ENCODE assay signal across 17 cellular contexts in the genomic region with DNA sequence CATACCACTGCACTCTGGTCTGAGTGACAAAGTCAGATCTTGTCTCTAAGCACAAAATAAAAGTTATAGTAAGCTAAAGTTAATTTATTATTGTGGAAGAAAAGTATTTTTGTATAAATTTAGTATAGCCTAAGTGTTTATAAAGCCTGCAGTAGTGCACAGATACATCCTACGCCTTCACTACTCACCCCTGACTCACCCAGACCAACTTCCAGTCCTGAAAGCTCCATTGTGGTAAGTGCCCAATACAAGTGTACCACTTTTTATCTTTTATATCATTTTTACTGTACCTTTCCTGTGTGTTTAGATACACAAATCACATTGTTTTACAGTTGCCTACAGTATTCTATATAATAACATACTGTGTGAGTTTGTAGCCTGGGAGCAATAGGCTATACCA. TPM values are rescaled to one million over a fixed set of nuclear protein-coding genes. Genes with fewer than 3 reads are reported as not detected.
A peak's percentile ranks its signal among the peaks of the same experiment; 100 is the strongest.
DNase-seq lines count a peak whose midpoint lies in the region; FAIRE-seq and TF ChIP-seq lines count a peak whose summit lies in the region.
"Had no signal": no experiment of that assay in that cellular context is flagged by ENCODE, and none has a peak within 500 bp of the region (broad histone marks: within the 10 kb centered on the region; RNA-seq: fewer than 3 reads in every experiment).

No MANE protein-coding gene starts in this region.

- no peak for FAIRE-seq in bronchial epithelial cell (lab: Jason Lieb, UNC)
- FAIRE-seq: A549, endometrium had no signal

- H3K27me3 Mint-ChIP-seq in activated CD4-positive, alpha-beta T cell treated with anti-CD3 and anti-CD28 coated beads, Interleukin-2, amount 10 ng/mL, durations not matched to agents 24 days and 14 days, result no peaks in the 10 kb centered on the region
- no peaks in the 10 kb centered on the region for H3K27me3 Mint-ChIP-seq in endothelial cell (ENCODE audit: unreplicated experiment)
- no peaks in the 10 kb centered on the region for H3K27me3 Mint-ChIP-seq in CD4-positive, alpha-beta memory T cell
- H3K27me3 Mint-ChIP-seq: activated CD8-positive, alpha-beta memory T cell treated with anti-CD3 and anti-CD28 coated beads, Interleukin-2, amount 10 ng/mL, durations not matched to agents 7 days and 5 days; activated naive CD8-positive, alpha-beta T cell had no signal

- no peak overlapping the region for H3K27ac ChIP-seq in CD4-positive, alpha-beta memory T cell (ENCODE audit: low read depth, low read length)
- H3K27ac ChIP-seq: A549, suprapubic skin had no signal

- no peak for TF ChIP-seq CTCF in bronchial epithelial cell (IDR thresholded peaks at IDR 0.05; ENCODE audit: insufficient read depth, low read length, severe bottlenecking)
- TF ChIP-seq CTCF in endothelial cell (IDR thresholded peaks at IDR 0.05; ENCODE audit: unreplicated experiment), result no peak

- no peak for DNase-seq in activated CD4-positive, alpha-beta T cell treated with anti-CD3 and anti-CD28 coated beads, Interleukin-2, amount 10 ng/mL, durations not matched to agents 24 days and 14 days
- no peak for DNase-seq in activated CD4-positive, alpha-beta T cell treated with anti-CD3 and anti-CD28 coated beads for 4 hours
- DNase-seq in MG63, result peak; percentile 27
- DNase-seq in bronchial epithelial cell (ENCODE audit: low read depth), result peak; percentile 77
- DNase-seq in non-pigmented ciliary epithelial cell (ENCODE audit: low read depth), result peak; percentile 55
- DNase-seq in endothelial cell (ENCODE audit: low spot score), result no peak
- DNase-seq in cerebellum (ENCODE audit: low spot score), result no peak
- DNase-seq in CD4-positive, alpha-beta memory T cell, result no peak
- DNase-seq: KG1; left ventricle myocardium superior; NCI-H1694; stimulated activated CD4-positive, alpha-beta T cell treated with anti-CD3 and anti-CD28 coated beads, Interleukin-15, amount 100 ng/mL, for 24 hours had no signal

- H3K4me1 Mint-ChIP-seq in activated CD4-positive, alpha-beta T cell treated with anti-CD3 and anti-CD28 coated beads, Interleukin-2, amount 10 ng/mL, durations not matched to agents 24 days and 14 days, result peaks cover 20% of the 10 kb centered on the region
- peaks cover 10% of the 10 kb centered on the region for H3K4me1 Mint-ChIP-seq in endothelial cell (ENCODE audit: unreplicated experiment)
- H3K4me1 Mint-ChIP-seq in CD4-positive, alpha-beta memory T cell, result peaks cover 7 to 14% (median 12%) of the 10 kb centered on the region in 4 donors

- H3K4me3 ChIP-seq in MG63, result no peak overlapping the region
- H3K4me3 ChIP-seq in bronchial epithelial cell (ENCODE audit: low read depth, low read length), result no peak overlapping the region
- H3K4me3 ChIP-seq in CD4-positive, alpha-beta memory T cell (ENCODE audit: low read length in 2 of 2), result no peak overlapping the region
- H3K4me3 ChIP-seq: A549, suprapubic skin had no signal

- POLR2A ChIA-PET in CD4-positive, alpha-beta memory T cell (lab: Charles Lee; ENCODE audit: partially characterized antibody), result no interaction called here

- H3K9me3 ChIP-seq in MG63, result no peaks in the 10 kb centered on the region
- H3K9me3 ChIP-seq in CD4-positive, alpha-beta memory T cell (ENCODE audit: control insufficient read depth in 1 of 2, low read length in 2 of 2), result no peaks in the 10 kb centered on the region
- H3K9me3 ChIP-seq: A549, suprapubic skin had no signal

- H3K36me3 Mint-ChIP-seq in activated CD4-positive, alpha-beta T cell treated with anti-CD3 and anti-CD28 coated beads, Interleukin-2, amount 10 ng/mL, durations not matched to agents 24 days and 14 days (ENCODE audit: low read depth), result peaks cover 2% of the 10 kb centered on the region
- H3K36me3 Mint-ChIP-seq in endothelial cell (ENCODE audit: low read depth, unreplicated experiment), result no peaks in the 10 kb centered on the region
- no peaks in the 10 kb centered on the region for H3K36me3 Mint-ChIP-seq in CD4-positive, alpha-beta memory T cell

- no peaks in the 10 kb centered on the region for H3K4me1 ChIP-seq in CD4-positive, alpha-beta memory T cell (ENCODE audit: insufficient read depth, low read length)
- H3K4me1 ChIP-seq: A549 had no signal

- intact Hi-C loops in activated CD4-positive, alpha-beta T cell treated with anti-CD3 and anti-CD28 coated beads, Interleukin-2, amount 10 ng/mL, durations not matched to agents 24 days and 14 days (cut with micrococcal nuclease), result loop anchor here (1.0 kb wide), 2 partner anchors 14 to 57 kb away; no protein-coding TSS in a partner anchor
- intact Hi-C loops in CD4-positive, alpha-beta memory T cell (cut with micrococcal nuclease), result no loop called here

- H3K36me3 ChIP-seq in MG63, result no peaks in the 10 kb centered on the region
- H3K36me3 ChIP-seq in bronchial epithelial cell (ENCODE audit: control insufficient read depth, insufficient read depth, low read length), result no peaks in the 10 kb centered on the region
- H3K36me3 ChIP-seq in CD4-positive, alpha-beta memory T cell (ENCODE audit: insufficient read depth, low read length), result no peaks in the 10 kb centered on the region
- H3K36me3 ChIP-seq: suprapubic skin had no signal

- peak overlapping the region; percentile 6 for H3K27ac Mint-ChIP-seq in activated CD4-positive, alpha-beta T cell treated with anti-CD3 and anti-CD28 coated beads, Interleukin-2, amount 10 ng/mL, durations not matched to agents 24 days and 14 days
- no peak overlapping the region for H3K27ac Mint-ChIP-seq in endothelial cell (ENCODE audit: unreplicated experiment)
- no peak overlapping the region for H3K27ac Mint-ChIP-seq in CD4-positive, alpha-beta memory T cell

- CTCF ChIA-PET in CD4-positive, alpha-beta memory T cell (lab: Charles Lee; ENCODE audit: partially characterized antibody), result interaction anchor here (1.0 to 1.2 kb wide), 2 partner anchors 21 to 58 kb away, joined by 3 to 4 read pairs; no protein-coding TSS in a partner anchor

- peaks cover 3% of the 10 kb centered on the region for H3K9me3 Mint-ChIP-seq in activated CD4-positive, alpha-beta T cell treated with anti-CD3 and anti-CD28 coated beads, Interleukin-2, amount 10 ng/mL, durations not matched to agents 24 days and 14 days
- H3K9me3 Mint-ChIP-seq in endothelial cell (ENCODE audit: unreplicated experiment), result no peaks in the 10 kb centered on the region
- no peaks in the 10 kb centered on the region for H3K9me3 Mint-ChIP-seq in CD4-positive, alpha-beta memory T cell

- H3K4me3 Mint-ChIP-seq in activated CD4-positive, alpha-beta T cell treated with anti-CD3 and anti-CD28 coated beads, Interleukin-2, amount 10 ng/mL, durations not matched to agents 24 days and 14 days, result no peak overlapping the region
- no peak overlapping the region for H3K4me3 Mint-ChIP-seq in endothelial cell (ENCODE audit: unreplicated experiment)
- no peak overlapping the region for H3K4me3 Mint-ChIP-seq in CD4-positive, alpha-beta memory T cell
- H3K4me3 Mint-ChIP-seq: activated CD8-positive, alpha-beta memory T cell treated with anti-CD3 and anti-CD28 coated beads, Interleukin-2, amount 10 ng/mL, durations not matched to agents 7 days and 5 days; activated naive CD8-positive, alpha-beta T cell had no signal

- H3K27me3 ChIP-seq in MG63 (no peaks in the 10 kb centered on the region), bronchial epithelial cell (ENCODE audit: control insufficient read depth, insufficient read depth, low read length) (no peaks in the 10 kb centered on the region)
- H3K27me3 ChIP-seq in CD4-positive, alpha-beta memory T cell (ENCODE audit: insufficient read depth, low read length), result no peaks in the 10 kb centered on the region
- H3K27me3 ChIP-seq: suprapubic skin had no signal

RNA-seq across cellular contexts. Expression of a gene that starts 57.5 kb away (rescaled TPM):
- 53.9 and 54.9 TPM in 2 replicates for total RNA-seq in activated CD4-positive, alpha-beta T cell treated with anti-CD3 and anti-CD28 coated beads, Interleukin-2, amount 10 ng/mL, durations not matched to agents 24 days and 14 days
- 55.2 and 126 TPM in 2 replicates for total RNA-seq in MG63 (2014; rRNA removed; shearing (Covaris generic); ENCODE audit: low replicate concordance)
- total RNA-seq in bronchial epithelial cell (26.4 and 27.4 TPM in 2 replicates), endothelial cell (ENCODE audit: unreplicated experiment) (237 TPM), cerebellum (94.9 TPM)
- 10 to 100 TPM; 25.0 to 27.0 TPM for total RNA-seq in CD4-positive, alpha-beta memory T cell
- 10 to 100 TPM; 45.2 to 55.0 TPM for polyA plus RNA-seq in CD4-positive, alpha-beta memory T cell

Comparison
In these comparisons a context has a peak if more than half of its experiments do, and no peak if none do; other contexts are left out.
1. DNase-seq: peak in MG63 (single experiment), bronchial epithelial cell (single experiment) and non-pigmented ciliary epithelial cell (single experiment); none in activated CD4-positive, alpha-beta T cell treated with anti-CD3 and anti-CD28 coated beads, Interleukin-2, amount 10 ng/mL, durations not matched to agents 24 days and 14 days (single experiment), activated CD4-positive, alpha-beta T cell treated with anti-CD3 and anti-CD28 coated beads for 4 hours (0 of 2), endothelial cell (single experiment), cerebellum (single experiment) and CD4-positive, alpha-beta memory T cell (0 of 5).